In genomic region chr1:43935711-43936427, GRCh38 we compare ENCODE assay signal across 1 cellular context.
TF ChIP-seq lines count a peak whose summit lies in the region.

No MANE protein-coding gene starts in this region.

TF ChIP-seq in HepG2, 621 proteins besides CTCF, POLR2A, EP300 and RAD21 (continued from another document):
- TF ChIP-seq CREB3 (CRISPR knock-in tag; IDR thresholded peaks at IDR 0.05) (no peak), ZSCAN21 (CRISPR knock-in tag; IDR thresholded peaks at IDR 0.05; ENCODE audit: borderline replicate concordance) (no peak), NKX3-1 (CRISPR knock-in tag; IDR thresholded peaks at IDR 0.05) (no peak), PLRG1 (conservative IDR thresholded peaks at IDR 0.05) (no peak), FOXA1 (IDR thresholded peaks at IDR 0.05) (no peak), FOXA1 (CRISPR knock-in tag; IDR thresholded peaks at IDR 0.05) (0 out of 2 replicates have a peak, but pooled peaks have one; percentile 8), ZNF264 (CRISPR knock-in tag; IDR thresholded peaks at IDR 0.05) (no peak), ZNF772 (CRISPR knock-in tag; IDR thresholded peaks at IDR 0.05) (0 out of 2 replicates have a peak, but pooled peaks have one; percentile 36), NR2F6 (IDR thresholded peaks at IDR 0.05) (no peak), NR2F6 (CRISPR knock-in tag; IDR thresholded peaks at IDR 0.05) (no peak), ZNF205 (CRISPR knock-in tag; IDR thresholded peaks at IDR 0.05) (no peak), SRF (IDR thresholded peaks at IDR 0.05; ENCODE audit: low read depth, low read length) (no peak), ZNF281 (CRISPR knock-in tag; IDR thresholded peaks at IDR 0.05; ENCODE audit: borderline replicate concordance) (0 out of 2 replicates have a peak, but pooled peaks have one; percentile 21), NFKB2 (CRISPR knock-in tag; IDR thresholded peaks at IDR 0.05; ENCODE audit: borderline replicate concordance) (no peak), TOE1 (CRISPR knock-in tag; IDR thresholded peaks at IDR 0.05) (no peak), ZNF280B (CRISPR knock-in tag; IDR thresholded peaks at IDR 0.05; ENCODE audit: borderline replicate concordance) (peak; percentile 41; the same call in 1 of the 2 replicates), ZNF24 (IDR thresholded peaks at IDR 0.05) (no peak), ZFYVE20 (CRISPR knock-in tag; IDR thresholded peaks at IDR 0.05; ENCODE audit: borderline replicate concordance, low read depth) (no peak), RARG (CRISPR knock-in tag; IDR thresholded peaks at IDR 0.05; ENCODE audit: low read depth) (no peak), IKZF4 (CRISPR knock-in tag; IDR thresholded peaks at IDR 0.05; ENCODE audit: borderline replicate concordance, low read depth, not compliant biosample characterization) (no peak), ZBTB14 (CRISPR knock-in tag; IDR thresholded peaks at IDR 0.05) (no peak), ZNF20 (CRISPR knock-in tag; IDR thresholded peaks at IDR 0.05) (no peak), JUND (CRISPR knock-in tag; IDR thresholded peaks at IDR 0.05) (no peak), MAFF (IDR thresholded peaks at IDR 0.05; ENCODE audit: low read depth, low read length) (no peak), EED (CRISPR knock-in tag; IDR thresholded peaks at IDR 0.05) (0 out of 2 replicates have a peak, but pooled peaks have one; percentile 39), HMG20B (CRISPR knock-in tag; conservative IDR thresholded peaks at IDR 0.05) (no peak), ZBTB39 (CRISPR knock-in tag; IDR thresholded peaks at IDR 0.05) (no peak), ZSCAN30 (CRISPR knock-in tag; IDR thresholded peaks at IDR 0.05) (no peak)
